ENCODE assay signal across 30 cellular contexts in the genomic region with DNA sequence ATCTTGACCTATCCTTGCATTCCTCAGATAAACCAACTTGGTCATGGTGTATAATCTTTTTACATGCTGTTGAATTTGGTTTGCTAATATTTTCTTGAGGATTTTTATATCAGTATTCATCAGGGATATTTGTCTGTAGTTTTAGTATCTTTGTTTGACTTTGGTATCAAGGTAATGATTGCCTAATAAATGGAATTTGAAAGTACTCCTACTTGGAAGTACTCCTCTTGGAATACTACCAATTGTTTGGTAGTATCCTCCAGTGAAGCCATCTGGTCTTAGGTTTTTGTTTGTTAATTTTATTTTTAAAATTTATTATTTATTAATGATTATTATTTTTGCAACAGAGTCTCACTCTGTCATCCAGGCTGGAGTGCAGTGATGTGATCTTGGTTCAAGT.
"Had no signal": no experiment of that assay in that cellular context is flagged by ENCODE, and none has a peak within 500 bp of the region (broad histone marks: within the 10 kb centered on the region; RNA-seq: fewer than 3 reads in every experiment).

No MANE protein-coding gene starts in this region.

- ATAC-seq: activated CD8-positive, alpha-beta T cell treated with anti-CD3 and anti-CD28 coated beads for 36 hours; activated T-cell treated with anti-CD3 and anti-CD28 coated beads, Interleukin-2, amount 50 U/mL, for 72 hours; activated T-helper 17 cell treated with anti-CD3 and anti-CD28 coated beads, Interleukin-2, amount 50 U/mL, for 72 hours; Panc1 had no signal

- H3K9me3 ChIP-seq: MG63, SJCRH30 had no signal

- H3K27ac ChIP-seq: brain microvascular endothelial cell, SJCRH30, SK-N-MC, WERI-Rb-1 had no signal

- DNase-seq: activated CD4-positive, alpha-beta T cell treated with anti-CD3 and anti-CD28 coated beads for 1 hour; activated CD4-positive, alpha-beta T cell treated with anti-CD3 and anti-CD28 coated beads for 48 hours; activated CD4-positive, CD25-positive, alpha-beta regulatory T cell; activated CD8-positive, alpha-beta T cell treated with anti-CD3 and anti-CD28 coated beads for 36 hours; activated effector memory CD4-positive, alpha-beta T cell treated with anti-CD3 and anti-CD28 coated beads, Interleukin-2, amount 50 U/mL, for 16 hours; activated naive CD4-positive, alpha-beta T cell; activated naive CD4-positive, alpha-beta T cell treated with anti-CD3 and anti-CD28 coated beads, Interleukin-2, amount 50 U/mL, for 16 hours; activated naive CD8-positive, alpha-beta T cell treated with anti-CD3 and anti-CD28 coated beads for 36 hours; activated T-cell treated with anti-CD3 and anti-CD28 coated beads, Interleukin-2, amount 50 U/mL, for 1 hour; activated T-cell treated with anti-CD3 and anti-CD28 coated beads, Interleukin-2, amount 50 U/mL, for 72 hours; amniotic stem cell; aorta; brain microvascular endothelial cell; Kasumi-1; MG63; NCI-H1048; NCI-H1105 treated with DMSO at 0.1 percent for 48 hours; NCI-H1436; NCI-H1694; NCI-H1930; NCI-H2081 treated with DMSO at 0.1 percent for 48 hours; NCI-H345; NCI-H524 treated with DMSO at 0.1 percent for 48 hours; SHP77; SJCRH30; T1000; WERI-Rb-1 had no signal

- H3K4me3 ChIP-seq: MG63, SJCRH30, SK-N-MC had no signal

- H3K4me1 ChIP-seq: SJCRH30 had no signal

- H3K27me3 ChIP-seq: brain microvascular endothelial cell, MG63, SJCRH30 had no signal
